Comparison of ENCODE assay signal across 1 cellular context in the genomic region with DNA sequence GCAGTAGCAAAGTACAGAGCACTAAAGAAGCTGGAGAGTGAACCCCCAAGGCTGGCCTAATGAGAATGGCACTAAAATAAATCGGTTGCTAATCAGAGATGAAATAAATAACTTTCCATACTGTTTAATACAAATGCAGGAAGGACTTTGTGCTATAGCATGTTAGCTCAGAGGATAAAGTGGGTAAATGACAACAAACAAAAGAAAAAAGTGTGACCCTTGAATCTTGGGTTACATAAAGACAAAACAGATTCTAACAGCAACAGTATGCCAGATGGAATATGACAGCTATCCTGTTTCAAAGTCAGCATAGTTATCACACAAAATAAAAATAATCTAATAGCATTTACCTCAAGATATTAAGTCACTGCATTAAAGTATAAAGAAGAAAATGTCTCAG.
A peak's percentile ranks its signal among the peaks of the same experiment; 100 is the strongest.
TF ChIP-seq lines count a peak whose summit lies in the region.

No MANE protein-coding gene starts in this region.

TF ChIP-seq in HepG2, 621 proteins besides CTCF, POLR2A, EP300 and RAD21 (continued from another document):
- TF ChIP-seq HNF4G (IDR thresholded peaks at IDR 0.05; ENCODE audit: borderline replicate concordance, low read depth, low read length) (peak; percentile 50; the same call in 1 of the 2 replicates), HNF4G (CRISPR knock-in tag; IDR thresholded peaks at IDR 0.05; ENCODE audit: borderline replicate concordance, low read depth) (no peak), NFIC (IDR thresholded peaks at IDR 0.05; ENCODE audit: low read length) (peak; percentile 44; the same call in 1 of the 2 replicates), IKZF4 (CRISPR knock-in tag; IDR thresholded peaks at IDR 0.05; ENCODE audit: borderline replicate concordance, low read depth, not compliant biosample characterization) (no peak), ZMYM4 (CRISPR knock-in tag; IDR thresholded peaks at IDR 0.05) (no peak), KDM6A (CRISPR knock-in tag; IDR thresholded peaks at IDR 0.05; ENCODE audit: low read depth) (no peak), MAFK (conservative IDR thresholded peaks at IDR 0.05 in 1 of 2, IDR thresholded peaks at IDR 0.05 in 1 of 2; ENCODE audit: low read length in 2 of 2) (no peak), ZC3H4 (CRISPR knock-in tag; IDR thresholded peaks at IDR 0.05; ENCODE audit: borderline replicate concordance) (no peak), HCFC1 (IDR thresholded peaks at IDR 0.05; ENCODE audit: low read depth, low read length) (no peak), ZNF607 (CRISPR knock-in tag; IDR thresholded peaks at IDR 0.05; ENCODE audit: borderline replicate concordance) (no peak), ATM (IDR thresholded peaks at IDR 0.05; ENCODE audit: borderline replicate concordance) (no peak), TCF12 (IDR thresholded peaks at IDR 0.05) (no peak), TCF12 (CRISPR knock-in tag; IDR thresholded peaks at IDR 0.05) (no peak), PHB2 (IDR thresholded peaks at IDR 0.05; ENCODE audit: partially characterized antibody) (no peak), ZMYM2 (CRISPR knock-in tag; IDR thresholded peaks at IDR 0.05) (no peak), ZBTB21 (CRISPR knock-in tag; IDR thresholded peaks at IDR 0.05) (no peak), IRF2 (CRISPR knock-in tag; IDR thresholded peaks at IDR 0.05) (no peak), FOXJ3 (CRISPR knock-in tag; IDR thresholded peaks at IDR 0.05; ENCODE audit: borderline replicate concordance) (peak; percentile 55; the same call in 1 of the 2 replicates)
- TF ChIP-seq, protein P1, sequence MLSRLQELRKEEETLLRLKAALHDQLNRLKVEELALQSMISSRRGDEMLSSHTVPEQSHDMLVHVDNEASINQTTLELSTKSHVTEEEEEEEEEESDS (CRISPR knock-in tag; IDR thresholded peaks at IDR 0.05; ENCODE audit: borderline replicate concordance) = no peak
- TF ChIP-seq, protein P2, sequence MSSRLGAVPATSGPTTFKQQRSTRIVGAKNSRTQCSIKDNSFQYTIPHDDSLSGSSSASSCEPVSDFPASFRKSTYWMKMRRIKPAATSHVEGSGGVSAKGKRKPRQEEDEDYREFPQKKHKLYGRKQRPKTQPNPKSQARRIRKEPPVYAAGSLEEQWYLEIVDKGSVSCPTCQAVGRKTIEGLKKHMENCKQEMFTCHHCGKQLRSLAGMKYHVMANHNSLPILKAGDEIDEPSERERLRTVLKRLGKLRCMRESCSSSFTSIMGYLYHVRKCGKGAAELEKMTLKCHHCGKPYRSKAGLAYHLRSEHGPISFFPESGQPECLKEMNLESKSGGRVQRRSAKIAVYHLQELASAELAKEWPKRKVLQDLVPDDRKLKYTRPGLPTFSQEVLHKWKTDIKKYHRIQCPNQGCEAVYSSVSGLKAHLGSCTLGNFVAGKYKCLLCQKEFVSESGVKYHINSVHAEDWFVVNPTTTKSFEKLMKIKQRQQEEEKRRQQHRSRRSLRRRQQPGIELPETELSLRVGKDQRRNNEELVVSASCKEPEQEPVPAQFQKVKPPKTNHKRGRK (CRISPR knock-in tag; IDR thresholded peaks at IDR 0.05) = no peak
- TF ChIP-seq, protein P3, sequence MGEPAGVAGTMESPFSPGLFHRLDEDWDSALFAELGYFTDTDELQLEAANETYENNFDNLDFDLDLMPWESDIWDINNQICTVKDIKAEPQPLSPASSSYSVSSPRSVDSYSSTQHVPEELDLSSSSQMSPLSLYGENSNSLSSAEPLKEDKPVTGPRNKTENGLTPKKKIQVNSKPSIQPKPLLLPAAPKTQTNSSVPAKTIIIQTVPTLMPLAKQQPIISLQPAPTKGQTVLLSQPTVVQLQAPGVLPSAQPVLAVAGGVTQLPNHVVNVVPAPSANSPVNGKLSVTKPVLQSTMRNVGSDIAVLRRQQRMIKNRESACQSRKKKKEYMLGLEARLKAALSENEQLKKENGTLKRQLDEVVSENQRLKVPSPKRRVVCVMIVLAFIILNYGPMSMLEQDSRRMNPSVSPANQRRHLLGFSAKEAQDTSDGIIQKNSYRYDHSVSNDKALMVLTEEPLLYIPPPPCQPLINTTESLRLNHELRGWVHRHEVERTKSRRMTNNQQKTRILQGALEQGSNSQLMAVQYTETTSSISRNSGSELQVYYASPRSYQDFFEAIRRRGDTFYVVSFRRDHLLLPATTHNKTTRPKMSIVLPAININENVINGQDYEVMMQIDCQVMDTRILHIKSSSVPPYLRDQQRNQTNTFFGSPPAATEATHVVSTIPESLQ (CRISPR knock-in tag; conservative IDR thresholded peaks at IDR 0.05) = no peak
TF ChIP-seq in HepG2: peak in this region for 13.
